In genomic region chr19:35845215-35846037, GRCh38 we compare ENCODE assay signal across 7 cellular contexts. TPM values are rescaled to one million over a fixed set of nuclear protein-coding genes. Genes with fewer than 3 reads are reported as not detected.
A peak's percentile ranks its signal among the peaks of the same experiment; 100 is the strongest.
DNase-seq lines count a peak whose midpoint lies in the region; ATAC-seq, FAIRE-seq and TF ChIP-seq lines count a peak whose summit lies in the region.
"Had no signal": no experiment of that assay in that cellular context is flagged by ENCODE, and none has a peak within 500 bp of the region (broad histone marks: within the 10 kb centered on the region; RNA-seq: fewer than 3 reads in every experiment).

No MANE protein-coding gene starts in this region.

- H3K4me1 ChIP-seq in CD4-positive, alpha-beta memory T cell (ENCODE audit: insufficient read depth, low read length), result peaks cover 14% of the 10 kb centered on the region
- peaks cover 3% of the 10 kb centered on the region for H3K4me1 ChIP-seq in keratinocyte (ENCODE audit: control insufficient read depth, extremely low read depth, insufficient read depth, low read length)

- no peak for TF ChIP-seq CTCF in keratinocyte (optimal IDR thresholded peaks at IDR 0.05 in 1 of 3, IDR thresholded peaks at IDR 0.05 in 1 of 3, conservative IDR thresholded peaks at IDR 0.05 in 1 of 3; ENCODE audit: extremely low read depth in 1 of 3, insufficient read depth in 2 of 3, low read length in 3 of 3)

- no peaks in the 10 kb centered on the region for H4K20me1 ChIP-seq in keratinocyte (ENCODE audit: control insufficient read depth, extremely low read depth, insufficient read depth, low read length)

- no peak overlapping the region for H3K27ac Mint-ChIP-seq in CD4-positive, alpha-beta memory T cell

- CTCF ChIA-PET in CD4-positive, alpha-beta memory T cell (lab: Charles Lee; ENCODE audit: partially characterized antibody), result interaction anchor here (0.5 kb wide), 1 partner anchor 38 kb away, joined by 3 read pairs; no protein-coding TSS in a partner anchor

- dilution Hi-C loops in keratinocyte (cut with MboI; ENCODE audit: extremely low pct_ligation_motif_present, low sequenced_read_pairs), result no loop called here

- no peak for ATAC-seq in GM21737 (IDR thresholded peaks at IDR 0.05; ENCODE audit: unreplicated experiment)

- POLR2A ChIA-PET in CD4-positive, alpha-beta memory T cell (lab: Charles Lee; ENCODE audit: partially characterized antibody), result no interaction called here

- DNase-seq in CD4-positive, alpha-beta memory T cell, result no peak
- DNase-seq in SW480 (ENCODE audit: low spot score) (peak; percentile 87), keratinocyte (ENCODE audit: low read depth, low spot score) (no peak), NCI-H187 (lab: John Stamatoyannopoulos, UW) (no peak)
- DNase-seq in central memory CD4-positive, alpha-beta T cell, result no peak
- DNase-seq: activated gamma-delta T cell treated with Interleukin-2 at 50 U/mL for 16 hours had no signal

- no peak overlapping the region for H3K27ac ChIP-seq in CD4-positive, alpha-beta memory T cell (ENCODE audit: low read depth, low read length)
- no peak overlapping the region for H3K27ac ChIP-seq in keratinocyte (ENCODE audit: control insufficient read depth, insufficient read depth, low read length)

- H3K79me2 ChIP-seq in keratinocyte (ENCODE audit: control insufficient read depth, insufficient read depth, low read length), result no peaks in the 10 kb centered on the region

- peak overlapping the region; percentile 74 for H3K4me2 ChIP-seq in keratinocyte (ENCODE audit: control insufficient read depth, extremely low read depth, insufficient read depth, low read depth, low read length)

- peaks cover 0 to 8% of the 10 kb centered on the region in 2 donors for H3K36me3 Mint-ChIP-seq in CD4-positive, alpha-beta memory T cell

- no peak overlapping the region for H3K4me3 ChIP-seq in CD4-positive, alpha-beta memory T cell (ENCODE audit: low read length in 2 of 2)
- H3K4me3 ChIP-seq in keratinocyte (ENCODE audit: control insufficient read depth in 2 of 3, extremely low read depth in 1 of 3, insufficient read depth in 2 of 3, low read depth in 1 of 3, low read length in 3 of 3), result peak overlapping the region; percentile 22 to 60 (median 35)

- H3K9me3 Mint-ChIP-seq in CD4-positive, alpha-beta memory T cell, result peaks cover 0 to 9% (median 5%) of the 10 kb centered on the region in 8 donors

- no peaks in the 10 kb centered on the region for H3K36me3 ChIP-seq in CD4-positive, alpha-beta memory T cell (ENCODE audit: insufficient read depth, low read length)
- no peaks in the 10 kb centered on the region for H3K36me3 ChIP-seq in keratinocyte (ENCODE audit: control insufficient read depth in 2 of 2, extremely low read depth in 1 of 2, insufficient read depth in 2 of 2, low read length in 2 of 2)

- peaks cover 7 to 30% (median 20%) of the 10 kb centered on the region in 4 donors for H3K4me1 Mint-ChIP-seq in CD4-positive, alpha-beta memory T cell

- no peak overlapping the region for H3K9ac ChIP-seq in keratinocyte (ENCODE audit: control insufficient read depth, extremely low read depth, insufficient read depth, low read length)

- H3K9me1 ChIP-seq in keratinocyte (ENCODE audit: control insufficient read depth, extremely low read depth, insufficient read depth, low read length), result no peaks in the 10 kb centered on the region

- peak overlapping the region; percentile 57 to 79 (median 69) for H3K4me3 Mint-ChIP-seq in CD4-positive, alpha-beta memory T cell

- peaks cover 33% of the 10 kb centered on the region for H3K27me3 ChIP-seq in CD4-positive, alpha-beta memory T cell (ENCODE audit: insufficient read depth, low read length)
- peaks cover 39% of the 10 kb centered on the region for H3K27me3 ChIP-seq in keratinocyte (ENCODE audit: control insufficient read depth, extremely low read depth, insufficient read depth, low read length)

- peaks cover 42 to 54% of the 10 kb centered on the region in 2 donors for H3K27me3 Mint-ChIP-seq in CD4-positive, alpha-beta memory T cell

- H2AFZ ChIP-seq in keratinocyte (ENCODE audit: control insufficient read depth, low read length), result peak overlapping the region; percentile 37

- intact Hi-C loops in CD4-positive, alpha-beta memory T cell (cut with micrococcal nuclease), result no loop called here

- no peak for FAIRE-seq in keratinocyte (lab: Jason Lieb, UNC)

- no peaks in the 10 kb centered on the region for H3K9me3 ChIP-seq in CD4-positive, alpha-beta memory T cell (ENCODE audit: control insufficient read depth in 1 of 2, low read length in 2 of 2)
- no peaks in the 10 kb centered on the region for H3K9me3 ChIP-seq in keratinocyte (ENCODE audit: control insufficient read depth, low read depth, low read length)

RNA-seq across cellular contexts. Expression of gene NPHS1, which starts 6.9 kb away (rescaled TPM):
- total RNA-seq in CD4-positive, alpha-beta memory T cell, result not detected
- polyA plus RNA-seq in CD4-positive, alpha-beta memory T cell, result not detected
- not detected in 3 replicates for polyA plus RNA-seq in keratinocyte
- polyA plus RNA-seq in keratinocyte (2011; ENCODE audit: low read depth), result not detected
- polyA plus RNA-seq in keratinocyte (2011; cell fraction: cytosol; rRNA removed), result not detected in 2 replicates
- not detected in 2 replicates for polyA plus RNA-seq in keratinocyte (2011; cell fraction: nucleus; rRNA removed)
- not detected in 2 replicates for polyA plus RNA-seq in keratinocyte (2012; ENCODE audit: low replicate concordance)
- not detected in 3 replicates for polyA minus RNA-seq in keratinocyte
- not detected for polyA minus RNA-seq in keratinocyte (2011; cell fraction: cytosol; rRNA and poly(A)+ RNA removed)
- not detected in 2 replicates for polyA minus RNA-seq in keratinocyte (2011; cell fraction: nucleus; rRNA and poly(A)+ RNA removed)

RNA-seq across cellular contexts. Expression of gene KIRREL2, which starts 11.3 kb away (rescaled TPM):
- total RNA-seq in CD4-positive, alpha-beta memory T cell, result not detected
- under 1 TPM in 1 of 2 donors, not detected in 1; 0.08 TPM for polyA plus RNA-seq in CD4-positive, alpha-beta memory T cell
- polyA plus RNA-seq in keratinocyte, result 0.02 TPM in 1 of 3 replicates, not detected in the others
- polyA plus RNA-seq in keratinocyte (2011; ENCODE audit: low read depth), result not detected
- not detected in 2 replicates for polyA plus RNA-seq in keratinocyte (2011; cell fraction: cytosol; rRNA removed)
- polyA plus RNA-seq in keratinocyte (2011; cell fraction: nucleus; rRNA removed), result 0.05 TPM in 1 of 2 replicates, not detected in the other
- 0.03 TPM in 1 of 2 replicates, not detected in the other for polyA plus RNA-seq in keratinocyte (2012; ENCODE audit: low replicate concordance)
- not detected in 3 replicates for polyA minus RNA-seq in keratinocyte
- polyA minus RNA-seq in keratinocyte (2011; cell fraction: cytosol; rRNA and poly(A)+ RNA removed), result not detected
- polyA minus RNA-seq in keratinocyte (2011; cell fraction: nucleus; rRNA and poly(A)+ RNA removed), result not detected in 2 replicates

RNA-seq across cellular contexts. Expression of gene APLP1, which starts 22.9 kb away (rescaled TPM):
- total RNA-seq in CD4-positive, alpha-beta memory T cell, result not detected
- polyA plus RNA-seq in CD4-positive, alpha-beta memory T cell, result under 1 TPM in 1 of 2 donors, not detected in 1; 0.70 TPM
- 0.50 to 0.95 TPM (median 0.66 TPM) in 3 replicates for polyA plus RNA-seq in keratinocyte
- polyA plus RNA-seq in keratinocyte (2011; ENCODE audit: low read depth), result not detected
- 0.23 and 0.26 TPM in 2 replicates for polyA plus RNA-seq in keratinocyte (2011; cell fraction: cytosol; rRNA removed)
- 0.68 and 1.3 TPM in 2 replicates for polyA plus RNA-seq in keratinocyte (2011; cell fraction: nucleus; rRNA removed)
- 0.35 and 0.56 TPM in 2 replicates for polyA plus RNA-seq in keratinocyte (2012; ENCODE audit: low replicate concordance)
- polyA minus RNA-seq in keratinocyte, result 0.32 to 2.8 TPM (median 0.53 TPM) in 3 replicates
- polyA minus RNA-seq in keratinocyte (2011; cell fraction: cytosol; rRNA and poly(A)+ RNA removed), result not detected
- 0.42 and 1.1 TPM in 2 replicates for polyA minus RNA-seq in keratinocyte (2011; cell fraction: nucleus; rRNA and poly(A)+ RNA removed)

RNA-seq across cellular contexts. Expression of gene PRODH2, which starts 32.8 kb away (rescaled TPM):
- total RNA-seq in CD4-positive, alpha-beta memory T cell, result not detected
- polyA plus RNA-seq in CD4-positive, alpha-beta memory T cell, result not detected
- polyA plus RNA-seq in keratinocyte, result not detected in 3 replicates
- polyA plus RNA-seq in keratinocyte (2011; ENCODE audit: low read depth), result not detected
- not detected in 2 replicates for polyA plus RNA-seq in keratinocyte (2011; cell fraction: cytosol; rRNA removed)
- polyA plus RNA-seq in keratinocyte (2011; cell fraction: nucleus; rRNA removed), result not detected in 2 replicates
- polyA plus RNA-seq in keratinocyte (2012; ENCODE audit: low replicate concordance), result not detected in 2 replicates
- not detected in 3 replicates for polyA minus RNA-seq in keratinocyte
- not detected for polyA minus RNA-seq in keratinocyte (2011; cell fraction: cytosol; rRNA and poly(A)+ RNA removed)
- not detected in 2 replicates for polyA minus RNA-seq in keratinocyte (2011; cell fraction: nucleus; rRNA and poly(A)+ RNA removed)

RNA-seq across cellular contexts. Expression of gene NFKBID, which starts 54.9 kb away (rescaled TPM):
- 10 to 100 TPM; 36.6 to 50.0 TPM for total RNA-seq in CD4-positive, alpha-beta memory T cell
- 1 to 10 TPM; 1.3 to 7.1 TPM for polyA plus RNA-seq in CD4-positive, alpha-beta memory T cell
- 3.9 to 6.0 TPM (median 5.0 TPM) in 3 replicates for polyA plus RNA-seq in keratinocyte
- 0.82 TPM for polyA plus RNA-seq in keratinocyte (2011; ENCODE audit: low read depth)
- 1.2 and 3.4 TPM in 2 replicates for polyA plus RNA-seq in keratinocyte (2011; cell fraction: cytosol; rRNA removed)
- 20.2 and 25.4 TPM in 2 replicates for polyA plus RNA-seq in keratinocyte (2011; cell fraction: nucleus; rRNA removed)
- 3.1 and 6.2 TPM in 2 replicates for polyA plus RNA-seq in keratinocyte (2012; ENCODE audit: low replicate concordance)
- polyA minus RNA-seq in keratinocyte, result 3.1 to 7.2 TPM (median 4.7 TPM) in 3 replicates
- 6.7 TPM for polyA minus RNA-seq in keratinocyte (2011; cell fraction: cytosol; rRNA and poly(A)+ RNA removed)
- polyA minus RNA-seq in keratinocyte (2011; cell fraction: nucleus; rRNA and poly(A)+ RNA removed), result 5.9 and 7.9 TPM in 2 replicates

Comparison
In these comparisons a context has a peak if more than half of its experiments do, and no peak if none do; other contexts are left out.
1. H3K4me3 ChIP-seq: peak in keratinocyte (3 of 3); none in CD4-positive, alpha-beta memory T cell (0 of 2).